In the genomic region with DNA sequence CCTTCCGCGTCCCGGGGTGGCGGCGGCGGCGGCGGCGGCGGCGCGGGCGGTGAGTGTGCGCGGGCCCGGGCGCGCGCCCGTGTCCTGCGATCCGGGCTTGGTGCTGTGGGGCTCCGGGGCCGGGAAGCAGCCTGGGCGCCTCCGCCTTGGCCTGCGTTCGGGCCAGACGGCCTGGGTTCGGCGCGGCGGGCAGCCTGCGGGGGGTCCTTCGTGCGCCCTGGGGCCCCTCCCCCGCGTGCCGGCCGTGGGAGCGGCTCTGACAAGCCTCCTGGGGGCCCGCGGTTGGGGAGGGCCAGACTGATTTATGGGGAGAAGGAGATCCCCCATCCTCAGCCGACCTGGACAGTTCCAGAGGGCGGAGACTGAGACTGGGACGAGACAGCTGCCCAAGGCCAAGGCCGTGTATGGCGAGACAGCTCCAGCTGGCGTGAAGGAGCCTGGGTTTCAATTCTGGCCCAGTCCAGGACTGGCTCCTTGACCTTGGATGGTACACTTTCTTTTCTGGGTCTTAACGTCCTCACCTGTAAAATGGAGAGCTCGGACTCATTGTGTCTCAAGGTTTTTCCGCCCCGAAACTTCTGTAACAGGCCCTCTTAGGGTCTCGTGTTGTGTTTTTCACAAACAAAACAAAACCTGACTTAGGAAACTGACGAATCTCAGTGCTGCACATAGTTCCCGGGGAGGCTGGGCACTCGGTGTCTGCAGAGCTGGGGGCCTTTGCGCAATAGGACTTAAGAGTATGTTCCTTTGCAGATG, we compare ENCODE assay signal across 8 cellular contexts. TPM values are rescaled to one million over a fixed set of nuclear protein-coding genes. Genes with fewer than 3 reads are reported as not detected.
DNase-seq lines count a peak whose midpoint lies in the region; ATAC-seq and TF ChIP-seq lines count a peak whose summit lies in the region.

No MANE protein-coding gene starts in this region.

- no peak for TF ChIP-seq POLR2A in GM18505 (IDR thresholded peaks at IDR 0.05; ENCODE audit: borderline replicate concordance, extremely low read depth, insufficient read depth, insufficient read length)
- TF ChIP-seq POLR2A in transverse colon (IDR thresholded peaks at IDR 0.05): no peak

- H3K36me3 Mint-ChIP-seq in naive B cell: no peaks in the 10 kb centered on the region

- H3K4me3 Mint-ChIP-seq in naive B cell: peak overlapping the region; percentile 84 to 97 (median 92)

- POLR2A ChIA-PET in AG04449 (lab: Yijun Ruan, JAX): interaction anchor here (1.6 kb wide), 1 partner anchor 24 kb away, joined by 5 read pairs; the partner anchor contains the start of gene ATP6V1G1

- H3K4me1 ChIP-seq in transverse colon: peaks cover 16 to 39% (median 22%) of the 10 kb centered on the region in 4 donors

- H3K9me3 ChIP-seq in transverse colon: no peaks in the 10 kb centered on the region

- peak overlapping the region; percentile 66 for H3K4me3 ChIP-seq in AG04449 (ENCODE audit: low read depth, low read length)
- peak overlapping the region; percentile 57 to 95 (median 64) for H3K4me3 ChIP-seq in transverse colon

- H3K9me3 Mint-ChIP-seq in naive B cell: no peaks in the 10 kb centered on the region

- in situ Hi-C loops in transverse colon (cut with MboI; ENCODE audit: low pct_ligation_motif_present in 1 of 4, low pct_unique_long_range_greater_than_20kb in 1 of 4, low sequenced_read_pairs in 3 of 4): no loop called here

- CTCF ChIA-PET in AG04449 (lab: Yijun Ruan, JAX): interaction anchor here (0.8 to 1.9 kb wide), 9 partner anchors 8 to 403 kb away, joined by 3 to 6 read pairs (median 4); no protein-coding TSS in a partner anchor

- peak overlapping the region; percentile 92 to 97 (median 92) for H3K27ac ChIP-seq in transverse colon

- intact Hi-C loops in transverse colon (cut with DNase I; ENCODE audit: low total_unique reads): no loop called here

- no peaks in the 10 kb centered on the region for H3K27me3 ChIP-seq in transverse colon

- peaks cover 63 to 86% (median 78%) of the 10 kb centered on the region in 3 donors for H3K4me1 Mint-ChIP-seq in naive B cell

- no peaks in the 10 kb centered on the region for H3K36me3 ChIP-seq in transverse colon

- peak overlapping the region; percentile 84 to 97 (median 94) for H3K27ac Mint-ChIP-seq in naive B cell

- no peaks in the 10 kb centered on the region for H3K27me3 Mint-ChIP-seq in naive B cell

- 0 to 12% methylated on average over 1 to 15 of the region's 58 CpGs for WGBS in transverse colon (ENCODE audit: low coverage in 1 of 2), 2 donors

- DNase-seq in AG04449 (ENCODE audit: low read depth, low spot score): no peak
- DNase-seq in NCI-H510A treated with DMSO at 0.1 percent for 48 hours (lab: John Stamatoyannopoulos, UW): peak; percentile 61
- peak; percentile 26 for DNase-seq in activated T-cell treated with anti-CD3 and anti-CD28 coated beads for 4 hours
- DNase-seq in fibroblast of gingiva (ENCODE audit: low read depth): peak; percentile 78
- no peak for DNase-seq in naive B cell
- DNase-seq in transverse colon: peak; percentile 65

- peak; percentile 40 for ATAC-seq in GM18505 (IDR thresholded peaks at IDR 0.05; ENCODE audit: unreplicated experiment)
- peak; percentile 41 for ATAC-seq in HG02970 (IDR thresholded peaks at IDR 0.05; ENCODE audit: low FRiP score, unreplicated experiment)
- peak; percentile 67 for ATAC-seq in naive B cell (ENCODE audit: low read depth in 2 of 2)

- no peak for TF ChIP-seq CTCF in AG04449 (IDR thresholded peaks at IDR 0.05; ENCODE audit: insufficient read depth, low read length, missing control alignments)
- TF ChIP-seq CTCF in transverse colon (IDR thresholded peaks at IDR 0.05): no peak

- TF ChIP-seq EP300 in transverse colon (IDR thresholded peaks at IDR 0.05; ENCODE audit: low read depth): no peak

RNA-seq across cellular contexts. Expression of gene TMEM268, which starts 0.6 kb away (rescaled TPM):
- 10 to 100 TPM; 26.4 to 43.7 (median 32.0) TPM for polyA plus RNA-seq in naive B cell (ENCODE audit: low read depth in 6 of 6)
- 1 to 10 TPM; 6.2 to 9.7 (median 7.3) TPM for total RNA-seq in transverse colon

RNA-seq across cellular contexts. Expression of gene ATP6V1G1, which starts 24.1 kb away (rescaled TPM):
- polyA plus RNA-seq in naive B cell (ENCODE audit: low read depth in 6 of 6): 100 to 1,000 TPM; 425 to 637 (median 511) TPM
- total RNA-seq in transverse colon: 100 to 1,000 TPM; 102 to 144 (median 131) TPM

RNA-seq across cellular contexts. Expression of gene TEX53, which starts 45.9 kb away (rescaled TPM):
- polyA plus RNA-seq in naive B cell (ENCODE audit: low read depth in 6 of 6): not detected
- total RNA-seq in transverse colon: not detected

Comparison
In these comparisons a context has a peak if more than half of its experiments do, and no peak if none do; other contexts are left out.
1. DNase-seq: peak in NCI-H510A treated with DMSO at 0.1 percent for 48 hours (single experiment), activated T-cell treated with anti-CD3 and anti-CD28 coated beads for 4 hours (single experiment), fibroblast of gingiva (single experiment) and transverse colon (single experiment); none in AG04449 (single experiment) and naive B cell (single experiment).
2. Peak in every context shown above with its lines, with median percentiles within 50 percentile points of each other: ATAC-seq.